In the genomic region with DNA sequence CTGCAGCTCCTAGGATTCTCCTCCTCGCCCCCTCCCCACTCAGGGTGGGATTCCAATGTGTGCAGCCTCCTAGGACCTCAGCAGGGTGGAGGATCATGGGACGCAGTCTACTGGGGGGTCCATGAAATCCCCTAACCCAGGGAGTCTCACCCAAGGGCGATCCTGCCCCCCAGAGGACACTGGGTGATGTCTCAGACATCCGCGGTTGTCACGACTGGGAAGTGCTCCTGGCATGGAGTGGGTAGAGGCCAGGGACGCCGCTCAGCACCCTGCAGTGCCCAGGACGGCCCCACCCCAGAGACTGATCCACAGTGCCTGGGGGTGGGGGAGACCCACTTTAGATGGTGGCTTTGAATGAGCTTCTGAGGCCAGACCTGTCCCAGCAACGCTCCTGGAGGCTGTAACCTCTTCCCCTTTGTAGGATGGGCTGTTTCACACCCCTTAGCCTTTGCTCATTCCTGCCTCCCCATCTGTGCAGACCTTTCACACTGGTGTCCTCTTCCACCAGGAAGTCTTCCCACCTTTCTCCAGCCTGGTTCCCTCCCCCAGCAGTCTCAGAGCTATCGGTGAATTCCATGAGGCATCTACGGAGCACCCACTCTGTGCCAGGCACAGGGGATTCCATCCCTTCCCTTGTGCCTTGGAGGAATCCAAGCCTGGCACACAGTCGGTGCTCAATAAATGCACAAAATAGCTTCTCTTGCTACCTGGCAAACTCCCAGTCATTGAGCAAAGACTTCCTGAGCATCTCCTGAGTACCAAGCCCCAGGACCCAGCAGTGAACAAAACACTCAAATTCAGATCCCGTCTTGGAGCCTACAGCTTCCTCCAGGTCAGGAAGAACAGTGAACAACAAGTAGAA, we compare ENCODE assay signal across 1 cellular context.
TF ChIP-seq lines count a peak whose summit lies in the region.

No MANE protein-coding gene starts in this region.

TF ChIP-seq in SK-N-SH treated with all-trans-retinoic acid at 6 μM for 48 hours, 23 proteins besides CTCF, POLR2A, EP300 and RAD21 (continued from another document):
- TF ChIP-seq POU6F1 (CRISPR knock-in tag; IDR thresholded peaks at IDR 0.05; ENCODE audit: borderline replicate concordance, low read depth): no peak
- TF ChIP-seq ZNF70 (CRISPR knock-in tag; IDR thresholded peaks at IDR 0.05): no peak
- TF ChIP-seq ZFP30 (CRISPR knock-in tag; IDR thresholded peaks at IDR 0.05): no peak
- TF ChIP-seq ESRRG (CRISPR knock-in tag; IDR thresholded peaks at IDR 0.05): no peak
- TF ChIP-seq PATZ1 (CRISPR knock-in tag; IDR thresholded peaks at IDR 0.05; ENCODE audit: borderline replicate concordance): no peak
- no peak for TF ChIP-seq GLIS3 (CRISPR knock-in tag; IDR thresholded peaks at IDR 0.05)
- no peak for TF ChIP-seq BACH2 (CRISPR knock-in tag; IDR thresholded peaks at IDR 0.05; ENCODE audit: borderline replicate concordance)
TF ChIP-seq in SK-N-SH treated with all-trans-retinoic acid at 6 μM for 48 hours: peak in this region for 0.
